ENCODE assay signal across 10 cellular contexts in the genomic region with DNA sequence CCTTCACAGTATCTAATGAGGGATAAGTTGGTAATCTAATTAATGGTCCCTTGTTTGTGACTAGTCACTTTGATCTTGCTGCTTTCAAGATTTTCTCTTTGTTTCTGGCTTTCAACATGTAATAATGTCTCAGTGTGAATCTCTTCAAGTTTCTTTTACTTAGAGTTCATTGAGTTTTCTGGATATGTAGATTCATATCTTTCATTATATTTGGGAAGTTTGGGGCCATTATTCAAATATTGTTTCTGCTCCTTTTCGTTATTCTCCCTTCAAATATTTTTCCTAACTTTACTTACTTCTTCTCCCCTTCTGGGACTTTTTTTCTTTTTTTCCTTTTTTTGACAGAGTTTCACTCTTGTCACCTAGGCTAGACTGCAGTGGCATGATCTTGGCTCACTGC. TPM values are rescaled to one million over a fixed set of nuclear protein-coding genes. Genes with fewer than 3 reads are reported as not detected.
"Had no signal": no experiment of that assay in that cellular context is flagged by ENCODE, and none has a peak within 500 bp of the region (broad histone marks: within the 10 kb centered on the region; RNA-seq: fewer than 3 reads in every experiment).

No MANE protein-coding gene starts in this region.

- H3K27ac ChIP-seq: HL-60, KMS-11 had no signal

- H3K27ac Mint-ChIP-seq: IgD-negative memory B cell had no signal

- H3K9ac ChIP-seq: KMS-11 had no signal

- FAIRE-seq: HepG2, K562 had no signal

- DNase-seq: IMR-90, KBM-7, KG1 had no signal

- H3K4me3 Mint-ChIP-seq: IgD-negative memory B cell had no signal

- H3K4me1 Mint-ChIP-seq: IgD-negative memory B cell had no signal

- ATAC-seq: HepG2, K562 had no signal

- H3K4me3 ChIP-seq: K562 had no signal

RNA-seq across cellular contexts. Expression of gene APCDD1, which starts 50.3 kb away (rescaled TPM):
- total RNA-seq: HT-29, HT1080 had no signal
- polyA plus RNA-seq: IgD-negative memory B cell, K562 had no signal
